Comparison of ENCODE assay signal across 10 cellular contexts in genomic region chr11:114168691-114169090, GRCh38.
A peak's percentile ranks its signal among the peaks of the same experiment; 100 is the strongest.
DNase-seq lines count a peak whose midpoint lies in the region; ATAC-seq and TF ChIP-seq lines count a peak whose summit lies in the region.
"Had no signal": no experiment of that assay in that cellular context is flagged by ENCODE, and none has a peak within 500 bp of the region (broad histone marks: within the 10 kb centered on the region; RNA-seq: fewer than 3 reads in every experiment).

No MANE protein-coding gene starts in this region.

- peaks cover 97 to 100% (median 97%) of the 10 kb centered on the region in 3 donors for H3K4me1 Mint-ChIP-seq in CD8-positive, alpha-beta memory T cell
- H3K4me1 Mint-ChIP-seq in activated T-cell treated with anti-CD3 and anti-CD28 coated beads, Interleukin-2, amount 50 U/mL, for 24 hours (ENCODE audit: low read depth) = peaks cover 92% of the 10 kb centered on the region

- peak overlapping the region; percentile 9 to 74 (median 57) for H3K4me3 Mint-ChIP-seq in CD8-positive, alpha-beta memory T cell
- no peak overlapping the region for H3K4me3 Mint-ChIP-seq in activated T-cell treated with anti-CD3 and anti-CD28 coated beads, Interleukin-2, amount 50 U/mL, for 24 hours

- POLR2A ChIA-PET in CD8-positive, alpha-beta memory T cell (lab: Charles Lee) = interaction anchor here (0.6 to 1.0 kb wide), 2 partner anchors 8 to 91 kb away, joined by 3 read pairs; no protein-coding TSS in a partner anchor

- no peaks in the 10 kb centered on the region for H3K27me3 ChIP-seq in CD8-positive, alpha-beta memory T cell (ENCODE audit: insufficient read depth, low read length, poor library complexity, severe bottlenecking)
- no peaks in the 10 kb centered on the region for H3K27me3 ChIP-seq in esophagus muscularis mucosa
- H3K27me3 ChIP-seq in gastrocnemius medialis = no peaks in the 10 kb centered on the region

- no peaks in the 10 kb centered on the region for H3K9me3 Mint-ChIP-seq in CD8-positive, alpha-beta memory T cell
- H3K9me3 Mint-ChIP-seq in activated T-cell treated with anti-CD3 and anti-CD28 coated beads, Interleukin-2, amount 50 U/mL, for 24 hours = no peaks in the 10 kb centered on the region

- TF ChIP-seq POLR2A in esophagus muscularis mucosa (IDR thresholded peaks at IDR 0.05; ENCODE audit: low read depth) (no peak), gastrocnemius medialis (IDR thresholded peaks at IDR 0.05) (no peak)

- H3K4me1 ChIP-seq in CD8-positive, alpha-beta memory T cell (ENCODE audit: insufficient read depth, low read length) = peaks cover 88% of the 10 kb centered on the region
- H3K4me1 ChIP-seq in esophagus muscularis mucosa = peaks cover 96 to 100% (median 98%) of the 10 kb centered on the region in 4 donors
- peaks cover 93 to 99% of the 10 kb centered on the region in 2 donors for H3K4me1 ChIP-seq in gastrocnemius medialis

- DNase-seq in CD8-positive, alpha-beta memory T cell = no peak
- peak; percentile 51 for DNase-seq in NCI-H1436 (lab: John Stamatoyannopoulos, UW)
- DNase-seq in esophagus muscularis mucosa (ENCODE audit: extremely low spot score) = no peak
- DNase-seq in gastrocnemius medialis = peak in 1 of 2 donors; percentile 58
- no peak for DNase-seq in activated T-cell treated with anti-CD3 and anti-CD28 coated beads, Interleukin-2, amount 50 U/mL, for 24 hours
- no peak for DNase-seq in ureter (ENCODE audit: low spot score)
- no peak for DNase-seq in T-helper 9 cell
- no peak for DNase-seq in NCI-H526 (lab: John Stamatoyannopoulos, UW)
- DNase-seq: activated naive CD4-positive, alpha-beta T cell treated with anti-CD3 and anti-CD28 coated beads, Interleukin-2, amount 50 U/mL, for 16 hours; stimulated activated CD4-positive, alpha-beta T cell treated with anti-CD3 and anti-CD28 coated beads, Interleukin-1b, Interleukin-23, amount 100 ng/mL, for 48 hours had no signal

- intact Hi-C loops in esophagus muscularis mucosa (cut with DNase I) = no loop called here
- intact Hi-C loops in gastrocnemius medialis (cut with DNase I; ENCODE audit: low total_unique reads) = no loop called here

- peaks cover 0 to 2% of the 10 kb centered on the region in 2 donors for H3K27me3 Mint-ChIP-seq in CD8-positive, alpha-beta memory T cell
- H3K27me3 Mint-ChIP-seq in activated T-cell treated with anti-CD3 and anti-CD28 coated beads, Interleukin-2, amount 50 U/mL, for 24 hours = no peaks in the 10 kb centered on the region

- WGBS in esophagus muscularis mucosa = 75% methylated on average over 1 of the region's 1 CpG

- no peaks in the 10 kb centered on the region for H3K9me3 ChIP-seq in CD8-positive, alpha-beta memory T cell (ENCODE audit: low read length)
- H3K9me3 ChIP-seq in esophagus muscularis mucosa (no peaks in the 10 kb centered on the region), gastrocnemius medialis (no peaks in the 10 kb centered on the region)

- TF ChIP-seq EP300 in esophagus muscularis mucosa (IDR thresholded peaks at IDR 0.05) = no peak

- no peaks in the 10 kb centered on the region for H3K36me3 Mint-ChIP-seq in CD8-positive, alpha-beta memory T cell
- H3K36me3 Mint-ChIP-seq in activated T-cell treated with anti-CD3 and anti-CD28 coated beads, Interleukin-2, amount 50 U/mL, for 24 hours (ENCODE audit: low read depth) = no peaks in the 10 kb centered on the region

- H3K27ac ChIP-seq in CD8-positive, alpha-beta memory T cell (ENCODE audit: low read depth, low read length) = no peak overlapping the region
- H3K27ac ChIP-seq in esophagus muscularis mucosa (replicated peaks in 1 of 4) = peak overlapping the region; percentile 97 to 100 (median 98)
- peak overlapping the region; percentile 94 to 99 (median 96) for H3K27ac ChIP-seq in gastrocnemius medialis

- H3K4me3 ChIP-seq in CD8-positive, alpha-beta memory T cell (ENCODE audit: low read length) = no peak overlapping the region
- peak overlapping the region in 1 of 4 donors; percentile 12 for H3K4me3 ChIP-seq in esophagus muscularis mucosa
- H3K4me3 ChIP-seq in gastrocnemius medialis = peak overlapping the region in 3 of 4 donors; percentile 9 to 62 (median 59)

- in situ Hi-C loops in gastrocnemius medialis (cut with MboI; ENCODE audit: low sequenced_read_pairs in 4 of 4) = no loop called here

- peak overlapping the region in 7 of 8 donors; percentile 75 to 95 (median 86) for H3K27ac Mint-ChIP-seq in CD8-positive, alpha-beta memory T cell
- H3K27ac Mint-ChIP-seq in activated T-cell treated with anti-CD3 and anti-CD28 coated beads, Interleukin-2, amount 50 U/mL, for 24 hours = no peak overlapping the region

- no peaks in the 10 kb centered on the region for H3K36me3 ChIP-seq in CD8-positive, alpha-beta memory T cell (ENCODE audit: insufficient read depth, low read length)
- H3K36me3 ChIP-seq in esophagus muscularis mucosa (peaks cover 0 to 7% (median 3%) of the 10 kb centered on the region in 4 donors), gastrocnemius medialis (no peaks in the 10 kb centered on the region)

- CTCF ChIA-PET in CD8-positive, alpha-beta memory T cell (lab: Charles Lee) = interaction anchor here (1.3 to 4.9 kb wide), 6 partner anchors 11 to 272 kb away, joined by 3 to 19 read pairs (median 8); partner anchors contain the start of gene ZBTB16

- no peak for ATAC-seq in gastrocnemius medialis

- TF ChIP-seq CTCF in esophagus muscularis mucosa (IDR thresholded peaks at IDR 0.05) (no peak), gastrocnemius medialis (IDR thresholded peaks at IDR 0.05 in 4 of 5, conservative IDR thresholded peaks at IDR 0.05 in 1 of 5) (no peak)
